In the genomic region with DNA sequence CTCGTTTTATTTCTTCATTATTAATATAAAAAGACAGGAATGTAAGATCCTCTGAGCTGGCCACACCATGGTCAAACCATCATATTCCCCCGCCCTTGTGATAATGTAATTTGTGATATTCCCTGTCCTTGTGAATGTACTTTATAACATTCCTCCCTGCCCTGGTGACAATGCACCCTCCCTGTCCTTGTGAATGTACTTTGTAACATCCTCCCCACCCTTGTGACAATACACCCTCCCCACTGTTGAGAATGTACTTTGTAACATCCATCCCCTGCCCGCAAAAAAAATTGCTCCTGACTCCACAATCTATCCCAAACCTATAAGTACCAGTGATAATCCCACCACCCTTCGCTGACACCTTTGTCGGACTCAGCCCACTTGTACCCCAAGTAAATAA, we compare ENCODE assay signal across 35 cellular contexts.
"Had no signal": no experiment of that assay in that cellular context is flagged by ENCODE, and none has a peak within 500 bp of the region (broad histone marks: within the 10 kb centered on the region; RNA-seq: fewer than 3 reads in every experiment).

No MANE protein-coding gene starts in this region.

- H3K9me3 ChIP-seq: MG63 had no signal

- DNase-seq: Karpas-422, Kasumi-1, MG63, MM.1S, MV-4-11, NCI-H1048, NCI-H1092, NCI-H1092 treated with DMSO at 0.1 percent for 48 hours, NCI-H1105, NCI-H1105 treated with DMSO at 0.1 percent for 48 hours, NCI-H1417, NCI-H1417 treated with DMSO at 0.1 percent for 48 hours, NCI-H1436, NCI-H1436 treated with DMSO at 0.1 percent for 48 hours, NCI-H146, NCI-H1694, NCI-H1694 treated with DMSO at 0.1 percent for 48 hours, NCI-H187, NCI-H187 treated with DMSO at 0.1 percent for 48 hours, NCI-H1930, NCI-H2029, NCI-H2029 treated with DMSO at 0.1 percent for 48 hours, NCI-H2081, NCI-H2081 treated with DMSO at 0.1 percent for 48 hours, NCI-H2171, NCI-H2171 treated with DMSO at 0.1 percent for 48 hours, NCI-H2227 treated with DMSO at 0.1 percent for 48 hours, NCI-H226, NCI-H345, NCI-H446, NCI-H446 treated with DMSO at 0.1 percent for 48 hours, NCI-H510A, NCI-H510A treated with DMSO at 0.1 percent for 48 hours, NCI-H524, NCI-H524 treated with DMSO at 0.1 percent for 48 hours had no signal

- H3K36me3 ChIP-seq: MG63 had no signal

- H3K4me3 ChIP-seq: MG63 had no signal

- H3K27me3 ChIP-seq: MG63 had no signal
